In the genomic region with DNA sequence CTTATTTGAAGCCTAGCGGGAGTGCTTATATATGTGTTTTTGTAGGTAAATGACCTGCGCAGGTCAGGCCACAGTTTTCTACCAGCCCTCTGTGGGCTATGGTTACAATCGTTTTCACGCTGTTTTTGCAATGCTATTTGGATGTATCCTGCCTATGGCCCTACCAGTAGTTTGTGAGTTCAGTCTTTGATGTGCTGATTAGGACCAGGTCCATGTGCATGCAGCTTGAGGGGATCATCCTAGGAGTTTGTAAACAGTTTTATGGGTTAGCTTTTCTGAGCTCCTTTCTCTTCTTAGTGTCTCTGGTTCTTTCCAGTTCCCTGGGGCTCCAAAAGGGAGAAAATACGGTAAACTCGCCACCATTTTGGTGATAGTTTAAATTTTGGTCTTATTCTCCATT, we compare ENCODE assay signal across 15 cellular contexts.
DNase-seq lines count a peak whose midpoint lies in the region; FAIRE-seq and TF ChIP-seq lines count a peak whose summit lies in the region.
"Had no signal": no experiment of that assay in that cellular context is flagged by ENCODE, and none has a peak within 500 bp of the region (broad histone marks: within the 10 kb centered on the region; RNA-seq: fewer than 3 reads in every experiment).

No MANE protein-coding gene starts in this region.

- no peak overlapping the region for H3K27ac ChIP-seq in H9 (ENCODE audit: insufficient read length, low read depth, low read length)
- H3K27ac ChIP-seq in iPS-18a (ENCODE audit: low read length) = no peak overlapping the region
- H3K27ac ChIP-seq in small intestine (ENCODE audit: low read depth in 1 of 2, low read length in 1 of 2) = no peak overlapping the region

- H3K4me2 ChIP-seq in H9 (ENCODE audit: insufficient read depth, insufficient read length, low read length) = no peak overlapping the region

- no peaks in the 10 kb centered on the region for H3K79me1 ChIP-seq in H9 (ENCODE audit: insufficient read depth, low read depth, low read length, poor library complexity, severe bottlenecking)

- no peak overlapping the region for H2BK120ac ChIP-seq in H9 (ENCODE audit: low read depth, low read length, poor library complexity, severe bottlenecking)

- H3K18ac ChIP-seq in H9 (ENCODE audit: insufficient read length, low read depth, low read length) = no peak overlapping the region

- peaks cover 0 to 2% of the 10 kb centered on the region in 2 experiments; a peak in 1 of 5 replicates for H3K9me3 Mint-ChIP-seq in H9
- peaks cover 10% of the 10 kb centered on the region for H3K9me3 Mint-ChIP-seq in osteocyte (ENCODE audit: unreplicated experiment)

- H3K4me1 Mint-ChIP-seq in H9 = peaks cover 30 to 38% of the 10 kb centered on the region in 2 experiments
- H3K4me1 Mint-ChIP-seq in osteocyte (ENCODE audit: unreplicated experiment) = peaks cover 9% of the 10 kb centered on the region
- H3K4me1 Mint-ChIP-seq: B cell had no signal

- no peaks in the 10 kb centered on the region for H3K79me2 ChIP-seq in H9 (ENCODE audit: insufficient read depth, low read length)

- peak overlapping the region; percentile 8 to 68 (median 59); a peak in 5 of 7 replicates for H3K27ac Mint-ChIP-seq in H9
- no peak overlapping the region for H3K27ac Mint-ChIP-seq in osteocyte (ENCODE audit: unreplicated experiment)
- H3K27ac Mint-ChIP-seq: B cell; CD4-positive, alpha-beta T cell had no signal

- H3K9me3 ChIP-seq in H9 (ENCODE audit: control insufficient read depth, low read depth, low read length) = no peaks in the 10 kb centered on the region
- no peaks in the 10 kb centered on the region for H3K9me3 ChIP-seq in iPS-18a (ENCODE audit: control insufficient read depth, low read depth, low read length)
- H3K9me3 ChIP-seq in small intestine (ENCODE audit: control insufficient read depth, low read depth) = no peaks in the 10 kb centered on the region

- H2BK15ac ChIP-seq in H9 (ENCODE audit: low read depth, low read length) = no peak overlapping the region

- H3K36me3 ChIP-seq in bronchial epithelial cell (ENCODE audit: control insufficient read depth, insufficient read depth, low read length) (peaks cover 6% of the 10 kb centered on the region), iPS-18a (ENCODE audit: control insufficient read depth, low read depth, low read length) (peaks cover 6% of the 10 kb centered on the region), small intestine (ENCODE audit: control insufficient read depth in 2 of 2, insufficient read depth in 2 of 2, low read length in 2 of 2) (no peaks in the 10 kb centered on the region)

- H3K14ac ChIP-seq in H9 (ENCODE audit: insufficient read depth, low read length) = no peak overlapping the region

- H3K4me1 ChIP-seq in H9 (ENCODE audit: insufficient read depth, low read length) (peaks cover 6% of the 10 kb centered on the region), iPS-18a (ENCODE audit: control insufficient read depth, low read depth, low read length) (peaks cover 22% of the 10 kb centered on the region), small intestine (ENCODE audit: control insufficient read depth in 2 of 2, insufficient read depth in 1 of 2, low read depth in 1 of 2, low read length in 1 of 2) (no peaks in the 10 kb centered on the region)

- H2AK5ac ChIP-seq in H9 (ENCODE audit: insufficient read length, low read length) = no peak overlapping the region

- H3K23me2 ChIP-seq in H9 (ENCODE audit: insufficient read length, low read depth, low read length, poor library complexity, severe bottlenecking) = no peaks in the 10 kb centered on the region

- H3K27me3 Mint-ChIP-seq in H9 (ENCODE audit: low read depth) = no peaks in the 10 kb centered on the region
- no peaks in the 10 kb centered on the region for H3K27me3 Mint-ChIP-seq in osteocyte (ENCODE audit: unreplicated experiment)

- no peak for DNase-seq in H9
- no peak for DNase-seq in bronchial epithelial cell (ENCODE audit: low read depth)
- DNase-seq in osteocyte (ENCODE audit: extremely low spot score, unreplicated experiment) = peak; percentile 19
- DNase-seq in posterior cingulate gyrus = no peak
- no peak for DNase-seq in NCI-H2196 treated with DMSO at 0.1 percent for 48 hours (lab: John Stamatoyannopoulos, UW; ENCODE audit: unreplicated experiment)
- no peak for DNase-seq in small intestine
- DNase-seq: C1 segment of cervical spinal cord; CD4-positive, alpha-beta T cell; DMS79; GOT3 had no signal

- no peak overlapping the region for H4K8ac ChIP-seq in H9 (replicated peaks; ENCODE audit: insufficient read length, low read depth, low read length)

- H4K91ac ChIP-seq in H9 (ENCODE audit: insufficient read length, low read depth, low read length) = no peak overlapping the region

- no peaks in the 10 kb centered on the region for H4K20me1 ChIP-seq in H9 (ENCODE audit: control insufficient read depth, insufficient read depth, insufficient read length)

- intact Hi-C loops in posterior cingulate gyrus (cut with DNase I) = no loop called here

- no peak overlapping the region for H3T11ph ChIP-seq in H9 (ENCODE audit: low read length)

- H2BK20ac ChIP-seq in H9 (ENCODE audit: low read depth, low read length, poor library complexity, severe bottlenecking) = no peak overlapping the region

- H3K4me3 Mint-ChIP-seq in H9 = peak overlapping the region in 1 of 2 experiments; percentile 15; a peak in 1 of 5 replicates
- no peak overlapping the region for H3K4me3 Mint-ChIP-seq in osteocyte (ENCODE audit: unreplicated experiment)
- H3K4me3 Mint-ChIP-seq: B cell; CD4-positive, alpha-beta T cell had no signal

- H2BK12ac ChIP-seq in H9 (ENCODE audit: insufficient read length, low read depth, low read length) = no peak overlapping the region

- no peak overlapping the region for H3K9ac ChIP-seq in H9 (ENCODE audit: extremely low read depth, insufficient read length, low read length)
- no peak overlapping the region for H3K9ac ChIP-seq in iPS-18a (ENCODE audit: low read length)

- FAIRE-seq in bronchial epithelial cell (lab: Jason Lieb, UNC) (peak; percentile 28), small intestine (lab: Jason Lieb, UNC) (no peak)
- FAIRE-seq: A204.1, GM12891, HepG2 had no signal

- H2AFZ ChIP-seq in H9 (ENCODE audit: low read length) = no peak overlapping the region

- no CpG with 5 or more reads among the region's 6 CpGs for WGBS in H9 (ENCODE audit: extremely low coverage, insufficient read length, low lambda C conversion rate)
- 90 to 95% (median 93%) methylated on average over 6 of the region's 6 CpGs for WGBS in small intestine, 3 donors

- H3K27me3 ChIP-seq in H9 (ENCODE audit: insufficient read depth, low read length) (no peaks in the 10 kb centered on the region), bronchial epithelial cell (ENCODE audit: control insufficient read depth, insufficient read depth, low read length) (no peaks in the 10 kb centered on the region), iPS-18a (ENCODE audit: control insufficient read depth, insufficient read depth, low read length) (no peaks in the 10 kb centered on the region), small intestine (ENCODE audit: control insufficient read depth in 2 of 2, insufficient read depth in 2 of 2, low read length in 2 of 2) (no peaks in the 10 kb centered on the region)

- no peak overlapping the region for H4K5ac ChIP-seq in H9 (ENCODE audit: insufficient read length, low read depth, low read length)

- H3K4me3 ChIP-seq in bronchial epithelial cell (ENCODE audit: low read depth, low read length) = no peak overlapping the region
- peak overlapping the region; percentile 38 for H3K4me3 ChIP-seq in iPS-18a (ENCODE audit: low read length)
- H3K4me3 ChIP-seq in small intestine (ENCODE audit: low read depth in 1 of 2, low read length in 2 of 2) = no peak overlapping the region

- TF ChIP-seq CTCF in H9 (conservative IDR thresholded peaks at IDR 0.05) = no peak
- TF ChIP-seq CTCF in bronchial epithelial cell (IDR thresholded peaks at IDR 0.05; ENCODE audit: insufficient read depth, low read length, severe bottlenecking) = no peak
- no peak for TF ChIP-seq CTCF in osteocyte (IDR thresholded peaks at IDR 0.05)

- no peak overlapping the region for H3K56ac ChIP-seq in H9 (ENCODE audit: insufficient read length, low read depth, low read length)

- H2BK5ac ChIP-seq in H9 (ENCODE audit: insufficient read length, low read length) = no peak overlapping the region

- H3K23ac ChIP-seq in H9 (ENCODE audit: insufficient read length, low read depth, low read length) = no peak overlapping the region

- H3K4ac ChIP-seq in H9 (ENCODE audit: low read depth, low read length) = no peak overlapping the region

- H3K36me3 Mint-ChIP-seq in H9 (ENCODE audit: insufficient read depth in 1 of 3, low read depth in 3 of 3) (peaks cover 22 to 40% (median 24%) of the 10 kb centered on the region in 3 experiments), osteocyte (ENCODE audit: unreplicated experiment) (peaks cover 32% of the 10 kb centered on the region)
